ENCODE assay signal across 19 cellular contexts in the genomic region with DNA sequence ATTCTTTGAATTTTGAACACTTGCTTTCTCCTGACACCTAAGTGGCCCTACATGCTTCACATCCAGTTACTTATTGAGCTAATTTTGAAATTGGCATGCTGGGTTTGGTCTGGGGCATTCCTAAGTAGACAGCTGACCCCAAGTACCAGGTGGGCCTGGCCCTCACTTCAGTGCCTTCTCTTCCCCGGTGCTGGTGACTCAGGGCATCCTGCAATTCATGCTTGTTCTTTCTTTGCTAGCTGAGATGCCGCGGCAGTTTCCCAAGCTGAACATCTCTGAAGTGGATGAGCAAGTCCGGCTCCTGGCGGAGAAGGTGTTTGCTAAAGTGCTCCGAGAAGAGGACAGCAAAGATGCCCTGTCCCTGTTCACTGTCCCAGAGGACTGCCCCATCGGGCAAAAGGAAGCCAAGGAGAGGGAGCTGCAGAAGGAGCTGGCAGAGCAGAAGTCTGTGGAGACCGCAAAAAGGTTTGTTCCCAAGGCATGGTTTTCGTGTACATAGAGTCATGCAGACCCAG.
"Had no signal": no experiment of that assay in that cellular context is flagged by ENCODE, and none has a peak within 500 bp of the region (broad histone marks: within the 10 kb centered on the region; RNA-seq: fewer than 3 reads in every experiment).

No MANE protein-coding gene starts in this region.

- H3K27ac ChIP-seq: esophagus muscularis mucosa, gastroesophageal sphincter, heart right ventricle, ovary, right lobe of liver, tibial artery had no signal

- H3K27me3 ChIP-seq: esophagus muscularis mucosa, gastroesophageal sphincter, ovary, right lobe of liver had no signal

- H3K4me1 ChIP-seq: right lobe of liver, tibial artery had no signal

- H3K4me2 ChIP-seq: smooth muscle cell had no signal

- H3K9me3 ChIP-seq: esophagus muscularis mucosa, gastroesophageal sphincter, heart right ventricle, ovary, right lobe of liver, tibial artery had no signal

- H3K4me3 Mint-ChIP-seq: activated CD4-positive, alpha-beta T cell treated with anti-CD3 and anti-CD28 coated beads, Interleukin-2, amount 10 ng/mL, durations not matched to agents 24 days and 14 days; activated CD8-positive, alpha-beta T cell treated with anti-CD3 and anti-CD28 coated beads, Interleukin-2, amount 10 ng/mL, durations not matched to agents 7 days and 5 days; activated naive CD8-positive, alpha-beta T cell; naive thymus-derived CD8-positive, alpha-beta T cell; stimulated activated effector memory CD8-positive, alpha-beta T cell treated with anti-CD3 and anti-CD28 coated beads, Interleukin-12 subunit alpha, Interleukin-12 subunit beta, amount 100 ng/mL, for 72 hours; T-helper 2 cell treated with Interferon-gamma antibody and Interleukin-4, amounts not matched to agents 5 μg/mL and 100 μg/mL, for 36 hours had no signal

- H3K9me3 Mint-ChIP-seq: activated CD4-positive, alpha-beta T cell treated with anti-CD3 and anti-CD28 coated beads, Interleukin-2, amount 10 ng/mL, durations not matched to agents 24 days and 14 days; naive thymus-derived CD8-positive, alpha-beta T cell; stimulated activated effector memory CD8-positive, alpha-beta T cell treated with anti-CD3 and anti-CD28 coated beads, Interleukin-12 subunit alpha, Interleukin-12 subunit beta, amount 100 ng/mL, for 72 hours; T-helper 2 cell treated with Interferon-gamma antibody and Interleukin-4, amounts not matched to agents 5 μg/mL and 100 μg/mL, for 36 hours had no signal

- H3K27ac Mint-ChIP-seq: activated CD8-positive, alpha-beta T cell treated with anti-CD3 and anti-CD28 coated beads, Interleukin-2, amount 10 ng/mL, durations not matched to agents 7 days and 5 days had no signal

- DNase-seq: activated CD4-positive, alpha-beta T cell treated with anti-CD3 and anti-CD28 coated beads, Interleukin-2, amount 10 ng/mL, durations not matched to agents 24 days and 14 days; activated CD8-positive, alpha-beta T cell treated with anti-CD3 and anti-CD28 coated beads, Interleukin-2, amount 10 ng/mL, durations not matched to agents 7 days and 5 days; cerebellar nuclear complex; effector CD8-positive, alpha-beta T cell; heart right ventricle; kidney glomerular epithelial cell; left ventricle myocardium superior; naive thymus-derived CD8-positive, alpha-beta T cell; ovary; right lobe of liver; stimulated activated CD4-positive, alpha-beta T cell treated with anti-CD3 and anti-CD28 coated beads, Interleukin-4, amount 100 ng/mL, for 24 hours; SW 1271; tibial artery had no signal

- H3K27me3 Mint-ChIP-seq: activated CD4-positive, alpha-beta T cell treated with anti-CD3 and anti-CD28 coated beads, Interleukin-2, amount 10 ng/mL, durations not matched to agents 24 days and 14 days; activated naive CD8-positive, alpha-beta T cell; naive thymus-derived CD8-positive, alpha-beta T cell had no signal

- ATAC-seq: activated CD8-positive, alpha-beta T cell treated with anti-CD3 and anti-CD28 coated beads, Interleukin-2, amount 10 ng/mL, durations not matched to agents 7 days and 5 days; gastroesophageal sphincter; heart right ventricle; left ventricle myocardium superior; naive thymus-derived CD8-positive, alpha-beta T cell; right lobe of liver; stimulated activated effector memory CD8-positive, alpha-beta T cell treated with anti-CD3 and anti-CD28 coated beads, Interleukin-12 subunit alpha, Interleukin-12 subunit beta, amount 100 ng/mL, for 72 hours had no signal
